30 cellular contexts compared by ENCODE assay signal in genomic region chr12:42277426-42278115, GRCh38.
"Had no signal": no experiment of that assay in that cellular context is flagged by ENCODE, and none has a peak within 500 bp of the region (broad histone marks: within the 10 kb centered on the region; RNA-seq: fewer than 3 reads in every experiment).

No MANE protein-coding gene starts in this region.

- H3K4me2 ChIP-seq: KMS-11 had no signal

- H3K9ac ChIP-seq: KMS-11 had no signal

- DNase-seq: activated CD4-positive, alpha-beta T cell treated with anti-CD3 and anti-CD28 coated beads for 36 hours; activated CD4-positive, alpha-beta T cell treated with anti-CD3 and anti-CD28 coated beads, Interleukin-2, amount 10 ng/mL, durations not matched to agents 7 days and 5 days; activated CD4-positive, alpha-beta T cell treated with anti-CD3 and anti-CD28 coated beads, Interleukin-2, amount 50 U/mL, for 48 hours; activated CD8-positive, alpha-beta memory T cell treated with anti-CD3 and anti-CD28 coated beads, Interleukin-2, amount 50 U/mL, for 4 hours; activated CD8-positive, alpha-beta T cell treated with anti-CD3 and anti-CD28 coated beads, Interleukin-2, amount 10 ng/mL, durations not matched to agents 7 days and 5 days; activated gamma-delta T cell treated with Interleukin-2 at 50 U/mL for 16 hours; activated naive CD4-positive, alpha-beta T cell treated with anti-CD3 and anti-CD28 coated beads for 36 hours; activated T-cell treated with anti-CD3 and anti-CD28 coated beads for 4 hours; activated T-cell treated with anti-CD3 and anti-CD28 coated beads, Interleukin-2, amount 50 U/mL, for 4 hours; adrenal gland; body of pancreas; caudate nucleus; MM.1S; MV-4-11; NCI-H1092; NCI-H1436 treated with DMSO at 0.1 percent for 48 hours; NCI-H1694 treated with DMSO at 0.1 percent for 48 hours; NCI-H2029; NCI-H345; NCI-H510A; NCI-H526; NCI-H748 treated with DMSO at 0.1 percent for 48 hours; NK-92 treated with Interleukin-12 subunit alpha and Interleukin-12 subunit beta, amount 100 ng/mL, for 24 hours; OCI-M1; Right ventricle myocardium superior had no signal

- H3K9me3 ChIP-seq: adrenal gland, body of pancreas had no signal

- H3K4me3 ChIP-seq: adrenal gland, body of pancreas had no signal

- H3K27ac Mint-ChIP-seq: activated CD4-positive, alpha-beta T cell treated with anti-CD3 and anti-CD28 coated beads for 36 hours; activated CD4-positive, alpha-beta T cell treated with anti-CD3 and anti-CD28 coated beads, Interleukin-2, amount 10 ng/mL, durations not matched to agents 7 days and 5 days; activated CD8-positive, alpha-beta T cell treated with anti-CD3 and anti-CD28 coated beads, Interleukin-2, amount 10 ng/mL, durations not matched to agents 7 days and 5 days; activated naive CD4-positive, alpha-beta T cell treated with anti-CD3 and anti-CD28 coated beads for 36 hours; activated naive CD4-positive, alpha-beta T cell treated with anti-CD3 and anti-CD28 coated beads, Interleukin-2, amount 50 U/mL, for 72 hours; activated T-helper 1 cell treated with anti-CD3 and anti-CD28 coated beads, Interleukin-12 subunit alpha, Interleukin-12 subunit beta, Interleukin-2, Interleukin-4 antibody, amounts not matched to agents 30 ng/mL and 10 ng/mL and 1 ng/mL, durations not matched to agents 14 hours and 24 hours and 36 hours; WTC11 had no signal

- H3K4me1 Mint-ChIP-seq: activated CD4-positive, alpha-beta T cell treated with anti-CD3 and anti-CD28 coated beads for 36 hours; activated CD4-positive, alpha-beta T cell treated with anti-CD3 and anti-CD28 coated beads, Interleukin-2, amount 10 ng/mL, durations not matched to agents 7 days and 5 days had no signal

- H3K36me3 Mint-ChIP-seq: WTC11 had no signal

- H3K27ac ChIP-seq: adrenal gland, body of pancreas, KMS-11 had no signal

- H3K9me3 Mint-ChIP-seq: activated naive CD4-positive, alpha-beta T cell treated with anti-CD3 and anti-CD28 coated beads for 36 hours had no signal

- ATAC-seq: activated CD4-positive, alpha-beta T cell treated with anti-CD3 and anti-CD28 coated beads for 36 hours; activated CD4-positive, CD25-positive, alpha-beta regulatory T cell treated with anti-CD3 and anti-CD28 coated beads, Interleukin-2, amount 50 U/mL, for 24 hours; activated CD8-positive, alpha-beta T cell treated with anti-CD3 and anti-CD28 coated beads, Interleukin-2, amount 10 ng/mL, durations not matched to agents 7 days and 5 days; activated naive CD4-positive, alpha-beta T cell treated with anti-CD3 and anti-CD28 coated beads, Interleukin-2, amount 50 U/mL, for 72 hours; activated T-cell treated with anti-CD3 and anti-CD28 coated beads, Interleukin-2, amount 50 U/mL, for 4 hours; body of pancreas; WTC11 had no signal

- H3K4me3 Mint-ChIP-seq: activated CD4-positive, alpha-beta T cell treated with anti-CD3 and anti-CD28 coated beads for 36 hours; activated CD4-positive, alpha-beta T cell treated with anti-CD3 and anti-CD28 coated beads, Interleukin-2, amount 10 ng/mL, durations not matched to agents 7 days and 5 days; activated CD8-positive, alpha-beta T cell treated with anti-CD3 and anti-CD28 coated beads, Interleukin-2, amount 10 ng/mL, durations not matched to agents 7 days and 5 days; activated naive CD4-positive, alpha-beta T cell treated with anti-CD3 and anti-CD28 coated beads for 36 hours; activated T-cell treated with anti-CD3 and anti-CD28 coated beads, Interleukin-2, amount 50 U/mL, for 4 hours; activated T-helper 1 cell treated with anti-CD3 and anti-CD28 coated beads, Interleukin-12 subunit alpha, Interleukin-12 subunit beta, Interleukin-2, Interleukin-4 antibody, amounts not matched to agents 30 ng/mL and 10 ng/mL and 1 ng/mL, durations not matched to agents 14 hours and 24 hours and 36 hours; WTC11 had no signal

- H3K36me3 ChIP-seq: adrenal gland had no signal

- H3K27me3 ChIP-seq: adrenal gland, body of pancreas had no signal
